ENCODE assay signal across 19 cellular contexts in genomic region chr13:114126789-114127472, GRCh38. TPM values are rescaled to one million over a fixed set of nuclear protein-coding genes. Genes with fewer than 3 reads are reported as not detected.
DNase-seq lines count a peak whose midpoint lies in the region; ATAC-seq, FAIRE-seq and TF ChIP-seq lines count a peak whose summit lies in the region.
"Had no signal": no experiment of that assay in that cellular context is flagged by ENCODE, and none has a peak within 500 bp of the region (broad histone marks: within the 10 kb centered on the region; RNA-seq: fewer than 3 reads in every experiment).

No MANE protein-coding gene starts in this region.

- peaks cover 2 to 13% of the 10 kb centered on the region in 2 experiments for H4K20me1 ChIP-seq in H1 (replicated peaks in 1 of 2; ENCODE audit: control insufficient read depth in 1 of 2, insufficient read depth in 2 of 2, low read length in 2 of 2)
- no peaks in the 10 kb centered on the region for H4K20me1 ChIP-seq in mammary epithelial cell (ENCODE audit: insufficient read depth, low read length)

- peaks cover 20% of the 10 kb centered on the region for H3K79me1 ChIP-seq in H1 (ENCODE audit: low read depth, low read length)

- H3K4me1 ChIP-seq in Panc1 (ENCODE audit: control insufficient read depth, insufficient read depth, low read length) (peaks cover 62% of the 10 kb centered on the region), H1 (replicated peaks in 1 of 4; ENCODE audit: control insufficient read depth in 3 of 4, insufficient read depth in 4 of 4, low read length in 3 of 4) (peaks cover 12 to 35% (median 28%) of the 10 kb centered on the region in 4 experiments), psoas muscle (peaks cover 72% of the 10 kb centered on the region), mammary epithelial cell (ENCODE audit: insufficient read depth, low read length) (peaks cover 15% of the 10 kb centered on the region)

- peaks cover 34% of the 10 kb centered on the region for H3K36me3 Mint-ChIP-seq in activated T-cell treated with anti-CD3 and anti-CD28 coated beads, Interleukin-2, amount 50 U/mL, for 24 hours (ENCODE audit: low read depth)

- peak overlapping the region; percentile 97; the same call in 1 of the 2 replicates for H2BK12ac ChIP-seq in H1 (ENCODE audit: low read depth, low read length)

- no peaks in the 10 kb centered on the region for H3K27me3 Mint-ChIP-seq in activated T-cell treated with anti-CD3 and anti-CD28 coated beads, Interleukin-2, amount 50 U/mL, for 24 hours

- TF ChIP-seq EP300 in H1 (IDR thresholded peaks at IDR 0.05; ENCODE audit: borderline replicate concordance in 1 of 2, low read depth in 2 of 2, low read length in 2 of 2): no peak

- no peak overlapping the region for H2BK120ac ChIP-seq in H1 (replicated peaks; ENCODE audit: low read depth, low read length)

- dilution Hi-C loops in mammary epithelial cell (cut with HindIII; ENCODE audit: low sequenced_read_pairs): no loop called here

- H3K79me2 ChIP-seq in H1 (ENCODE audit: control insufficient read depth in 1 of 2, insufficient read depth in 2 of 2, low read length in 2 of 2): peaks cover 0 to 61% of the 10 kb centered on the region in 2 experiments; a peak in 3 of 4 replicates
- H3K79me2 ChIP-seq in mammary epithelial cell (ENCODE audit: insufficient read depth, low read length): peaks cover 47% of the 10 kb centered on the region

- H3K27me3 ChIP-seq in Panc1 (ENCODE audit: control insufficient read depth, insufficient read depth, low read length) (no peaks in the 10 kb centered on the region), H1 (replicated peaks in 1 of 4; ENCODE audit: control insufficient read depth in 3 of 4, extremely low read depth in 1 of 4, insufficient read depth in 3 of 4, low read length in 3 of 4) (peaks cover 0 to 13% (median 10%) of the 10 kb centered on the region in 4 experiments; a peak in 5 of 7 replicates), psoas muscle (ENCODE audit: insufficient read depth in 3 of 3, low read length in 2 of 3) (no peaks in the 10 kb centered on the region), mammary epithelial cell (ENCODE audit: insufficient read depth, low read length) (no peaks in the 10 kb centered on the region)
- H3K27me3 ChIP-seq: SJSA1, vagina had no signal

- peak overlapping the region; percentile 95 for H3K27ac ChIP-seq in Panc1 (ENCODE audit: low read length)
- H3K27ac ChIP-seq in H1 (ENCODE audit: low read depth, low read length): no peak overlapping the region
- peak overlapping the region; percentile 92 for H3K27ac ChIP-seq in psoas muscle
- H3K27ac ChIP-seq in mammary epithelial cell (ENCODE audit: insufficient read depth, low read depth, low read length): no peak overlapping the region
- H3K27ac ChIP-seq: left lung, SJSA1, VCaP had no signal

- TF ChIP-seq RAD21 in H1 (IDR thresholded peaks at IDR 0.05 in 1 of 2, conservative IDR thresholded peaks at IDR 0.05 in 1 of 2; ENCODE audit: low read depth in 2 of 2, low read length in 2 of 2): no peak

- 0 out of 2 replicates have a peak overlapping the region, but pooled peaks have one; percentile 48 for H2BK20ac ChIP-seq in H1 (ENCODE audit: low read length)

- H3K23ac ChIP-seq in H1 (ENCODE audit: insufficient read length): no peak overlapping the region

- CTCF ChIA-PET in Panc1 (lab: Charles Lee) (no interaction called here), H1 (lab: Charles Lee; ENCODE audit: partially characterized antibody) (interaction anchor here (0.8 to 1.5 kb wide), 5 partner anchors 18 to 223 kb away, joined by 3 to 5 read pairs (median 3); no protein-coding TSS in a partner anchor), mammary epithelial cell (lab: Charles Lee; ENCODE audit: low non-redundant PET) (no interaction called here)

- peak overlapping the region; percentile 93 for H3K27ac Mint-ChIP-seq in activated T-cell treated with anti-CD3 and anti-CD28 coated beads, Interleukin-2, amount 50 U/mL, for 24 hours

- no peaks in the 10 kb centered on the region for H3K9me3 ChIP-seq in Panc1 (ENCODE audit: control insufficient read depth, insufficient read depth, low read depth, low read length)
- H3K9me3 ChIP-seq in H1 (ENCODE audit: insufficient read depth in 2 of 2, low read depth in 1 of 2, low read length in 1 of 2): no peaks in the 10 kb centered on the region
- no peaks in the 10 kb centered on the region for H3K9me3 ChIP-seq in psoas muscle
- no peaks in the 10 kb centered on the region for H3K9me3 ChIP-seq in mammary epithelial cell (replicated peaks; ENCODE audit: insufficient read depth, low read length)
- H3K9me3 ChIP-seq: left lung, vagina had no signal

- H2BK5ac ChIP-seq in H1 (ENCODE audit: low read depth, low read length): peak overlapping the region; percentile 75

- no peak overlapping the region for H3K14ac ChIP-seq in H1 (ENCODE audit: insufficient read length)

- POLR2A ChIA-PET in Panc1 (lab: Charles Lee) (no interaction called here), H1 (lab: Charles Lee; ENCODE audit: partially characterized antibody) (interaction anchor here (1.0 kb wide), 1 partner anchor 13 kb away, joined by 3 read pairs; no protein-coding TSS in a partner anchor)

- no peak for FAIRE-seq in H1 (lab: Jason Lieb, UNC)
- FAIRE-seq: bronchial epithelial cell, GM12878 had no signal

- H3K9me3 Mint-ChIP-seq in activated T-cell treated with anti-CD3 and anti-CD28 coated beads, Interleukin-2, amount 50 U/mL, for 24 hours: peaks cover 5% of the 10 kb centered on the region

- no peaks in the 10 kb centered on the region for H3K36me3 ChIP-seq in Panc1 (ENCODE audit: control insufficient read depth, insufficient read depth, low read length)
- no peaks in the 10 kb centered on the region for H3K36me3 ChIP-seq in H1 (ENCODE audit: control insufficient read depth in 2 of 4, insufficient read depth in 4 of 4, low read length in 3 of 4)
- H3K36me3 ChIP-seq in psoas muscle (ENCODE audit: insufficient read depth in 1 of 2, low read depth in 1 of 2): no peaks in the 10 kb centered on the region
- H3K36me3 ChIP-seq in mammary epithelial cell (ENCODE audit: insufficient read depth, low read length): no peaks in the 10 kb centered on the region
- H3K36me3 ChIP-seq: left lung, vagina had no signal

- ATAC-seq in Panc1: no peak
- no peak for ATAC-seq in psoas muscle
- ATAC-seq in HG03378 (IDR thresholded peaks at IDR 0.05; ENCODE audit: unreplicated experiment): no peak
- ATAC-seq: GM12878, left lung had no signal

- H2BK15ac ChIP-seq in H1 (ENCODE audit: low read length): peak overlapping the region; percentile 46; the same call in 1 of the 2 replicates

- TF ChIP-seq POLR2A in H1 (IDR thresholded peaks at IDR 0.05; ENCODE audit: control extremely low read depth in 1 of 2, low read depth in 2 of 2, low read length in 2 of 2): no peak

- H3K56ac ChIP-seq in H1 (replicated peaks; ENCODE audit: insufficient read length, low read depth, low read length): no peak overlapping the region

- H3K4me3 Mint-ChIP-seq in activated T-cell treated with anti-CD3 and anti-CD28 coated beads, Interleukin-2, amount 50 U/mL, for 24 hours: peak overlapping the region; percentile 98

- H4K5ac ChIP-seq in H1 (ENCODE audit: insufficient read length, low read depth, low read length): no peak overlapping the region

- no peak overlapping the region for H4K91ac ChIP-seq in H1 (replicated peaks; ENCODE audit: insufficient read length, low read length)

- no peak for DNase-seq in activated T-cell treated with anti-CD3 and anti-CD28 coated beads, Interleukin-2, amount 50 U/mL, for 24 hours
- DNase-seq in activated T-cell treated with anti-CD3 and anti-CD28 coated beads for 4 hours (no peak), Panc1 (ENCODE audit: low read depth, low spot score) (no peak), H1 (ENCODE audit: low read depth in 1 of 2, low spot score in 2 of 2) (no peak), psoas muscle (peak in 1 of 2 donors; percentile 34), mammary epithelial cell (no peak), D341Med (ENCODE audit: low spot score) (no peak)
- DNase-seq: head of caudate nucleus, Kasumi-1, NCI-H2029 treated with DMSO at 0.1 percent for 48 hours had no signal

- 88% methylated on average over 21 of the region's 21 CpGs; no CpG with 5 or more reads in 1 of the 2 experiments for WGBS in H1 (ENCODE audit: extremely low coverage in 1 of 2, insufficient coverage in 1 of 2, insufficient read length in 1 of 2, insufficient replicate concordance in 2 of 2, low coverage in 1 of 2, low lambda C conversion rate in 2 of 2, missing lambda C conversion rate in 1 of 2), 2 experiments
- WGBS in psoas muscle, 3 donors: 80 to 83% (median 82%) methylated on average over 21 of the region's 21 CpGs
- WGBS in mammary epithelial cell (ENCODE audit: low coverage, missing lambda C conversion rate): 92% methylated on average over 20 of the region's 21 CpGs

- peaks cover 13% of the 10 kb centered on the region for H3K23me2 ChIP-seq in H1 (ENCODE audit: low read depth, low read length)

- in situ Hi-C loops in Panc1 (cut with HindIII; ENCODE audit: low pct_unique_long_range_greater_than_20kb, low sequenced_read_pairs) (no loop called here), mammary epithelial cell (cut with MboI; ENCODE audit: low sequenced_read_pairs in 2 of 2) (no loop called here)

- 0 out of 2 replicates have a peak overlapping the region, but pooled peaks have one; percentile 19 for H3K18ac ChIP-seq in H1 (ENCODE audit: extremely low read depth, low read length)

- no TSS peak for BruUV-seq in Panc1 (replicated peaks; lab: Mats Ljungman, UMichigan)
- BruUV-seq in mammary epithelial cell (replicated peaks; lab: Mats Ljungman, UMichigan): no TSS peak

- H3K4ac ChIP-seq in H1 (replicated peaks; ENCODE audit: insufficient read length, low read depth, low read length): peak overlapping the region; percentile 57

- no peak overlapping the region for H2AFZ ChIP-seq in H1 (ENCODE audit: low read length)
- no peak overlapping the region for H2AFZ ChIP-seq in mammary epithelial cell (ENCODE audit: low read depth, low read length)

- H3K4me2 ChIP-seq in H1 (ENCODE audit: insufficient read depth in 1 of 2, low read depth in 2 of 2, low read length in 2 of 2): no peak overlapping the region
- H3K4me2 ChIP-seq in mammary epithelial cell (ENCODE audit: insufficient read depth, low read depth, low read length): no peak overlapping the region

- H3K4me1 Mint-ChIP-seq in activated T-cell treated with anti-CD3 and anti-CD28 coated beads, Interleukin-2, amount 50 U/mL, for 24 hours (ENCODE audit: low read depth): peaks cover 90% of the 10 kb centered on the region

- TF ChIP-seq CTCF in Panc1 (IDR thresholded peaks at IDR 0.05) (no peak), H1 (IDR thresholded peaks at IDR 0.05; ENCODE audit: control extremely low read depth in 1 of 3, insufficient read depth in 1 of 3, low read depth in 1 of 3, low read length in 3 of 3) (no peak), psoas muscle (IDR thresholded peaks at IDR 0.05) (no peak), mammary epithelial cell (conservative IDR thresholded peaks at IDR 0.05 in 1 of 2, IDR thresholded peaks at IDR 0.05 in 1 of 2; ENCODE audit: extremely low read depth in 1 of 2, insufficient read depth in 1 of 2, low read depth in 1 of 2, low read length in 2 of 2) (no peak)

- H4K8ac ChIP-seq in H1 (ENCODE audit: extremely low read depth, insufficient read depth, low read length): 0 out of 2 replicates have a peak overlapping the region, but pooled peaks have one; percentile 5

- H3K9ac ChIP-seq in H1 (replicated peaks in 1 of 4; ENCODE audit: extremely low read depth in 1 of 4, low read depth in 3 of 4, low read length in 3 of 4) (no peak overlapping the region), mammary epithelial cell (ENCODE audit: insufficient read depth, low read length) (no peak overlapping the region)

- H3K4me3 ChIP-seq in Panc1 (ENCODE audit: low read depth in 2 of 2, low read length in 2 of 2) (peak overlapping the region in 1 of 2 experiments; percentile 85; a peak in 2 of 4 replicates), H1 (ENCODE audit: extremely low read depth in 1 of 4, insufficient read depth in 2 of 4, low read depth in 3 of 4, low read length in 4 of 4) (no peak overlapping the region), psoas muscle (no peak overlapping the region), mammary epithelial cell (replicated peaks in 1 of 3; ENCODE audit: insufficient read depth in 1 of 3, low read depth in 2 of 3, low read length in 3 of 3) (no peak overlapping the region)
- H3K4me3 ChIP-seq: GM12878, left lung, SJSA1, vagina had no signal

- H2AK5ac ChIP-seq in H1 (ENCODE audit: low read depth, low read length): 0 out of 2 replicates have a peak overlapping the region, but pooled peaks have one; percentile 4

- intact Hi-C loops in Panc1 (cut with micrococcal nuclease; ENCODE audit: unreplicated experiment): loop anchor here (5.0 kb wide), 1 partner anchor 100 kb away; no protein-coding TSS in a partner anchor
- intact Hi-C loops in psoas muscle (cut with DNase I): no loop called here
- intact Hi-C loops in mammary epithelial cell (cut with micrococcal nuclease): no loop called here

RNA-seq across cellular contexts. Expression of gene RASA3, which starts 5.5 kb away (rescaled TPM):
- total RNA-seq in Panc1 (2021; ENCODE audit: unreplicated experiment): 33.7 TPM
- 38.4 TPM for polyA plus RNA-seq in Panc1 (2012; ENCODE audit: insufficient read length)
- total RNA-seq in H1 (2021; fragmentation: NEBNext Ultra II Directional; extraction: Animal tissue kit (Norgen Biotek cat#: 25700)): 21.9 TPM in 2 replicates
- 7.5 and 11.0 TPM in 2 replicates for polyA plus RNA-seq in H1 (2011; rRNA removed)
- polyA plus RNA-seq in H1 (2011; cell fraction: cytosol; rRNA removed): 12.9 TPM
- polyA plus RNA-seq in H1 (2011; cell fraction: nucleus; rRNA removed): 15.0 TPM
- 11.8 to 14.5 TPM (median 13.4 TPM) in 4 replicates for polyA plus RNA-seq in H1 (2012, experiment 1 of 2)
- 7.7 TPM for polyA plus RNA-seq in H1 (2012, experiment 2 of 2)
- 11.2 TPM for polyA plus RNA-seq in H1 (2013, experiment 1 of 2)
- 11.4 TPM for polyA plus RNA-seq in H1 (2013, experiment 2 of 2)
- polyA minus RNA-seq in H1 (2011; rRNA and poly(A)+ RNA removed): 10.6 and 10.8 TPM in 2 replicates
- polyA minus RNA-seq in H1 (2011; cell fraction: cytosol; rRNA and poly(A)+ RNA removed): 11.4 TPM
- 6.9 TPM for polyA minus RNA-seq in H1 (2011; cell fraction: nucleus; rRNA and poly(A)+ RNA removed)
- 10 to 100 TPM in 3 of 4 donors, 1 to 10 TPM in 1; 9.2 to 20.2 (median 14.5) TPM for total RNA-seq in psoas muscle
- polyA plus RNA-seq in psoas muscle: 10 to 100 TPM in 1 of 3 donors, 1 to 10 TPM in 2; 4.8 to 24.4 (median 5.2) TPM
- 1 to 10 TPM; 5.2 to 8.4 TPM for total RNA-seq in mammary epithelial cell
- polyA plus RNA-seq in mammary epithelial cell: 4.0 TPM
- 2.5 TPM for polyA minus RNA-seq in mammary epithelial cell

RNA-seq across cellular contexts. Expression of gene CFAP97D2, which starts 52.1 kb away (rescaled TPM):
- total RNA-seq in Panc1 (2021; ENCODE audit: unreplicated experiment) (not detected), psoas muscle (not detected), mammary epithelial cell (not detected)
- not detected for polyA plus RNA-seq in Panc1 (2012; ENCODE audit: insufficient read length)
- total RNA-seq in H1 (2021; fragmentation: NEBNext Ultra II Directional; extraction: Animal tissue kit (Norgen Biotek cat#: 25700)): not detected in 2 replicates
- polyA plus RNA-seq in H1 (2011; rRNA removed) (not detected in 2 replicates), psoas muscle (under 1 TPM in 1 of 3 donors, not detected in 2; 0.09 TPM), mammary epithelial cell (not detected)
- not detected for polyA plus RNA-seq in H1 (2011; cell fraction: cytosol; rRNA removed)
- polyA plus RNA-seq in H1 (2011; cell fraction: nucleus; rRNA removed): not detected
- polyA plus RNA-seq in H1 (2012, experiment 1 of 2): not detected in 4 replicates
- polyA plus RNA-seq in H1 (2012, experiment 2 of 2): not detected
- polyA plus RNA-seq in H1 (2013, experiment 1 of 2): not detected
- polyA plus RNA-seq in H1 (2013, experiment 2 of 2): not detected
- polyA minus RNA-seq in H1 (2011; rRNA and poly(A)+ RNA removed): not detected in 2 replicates
- not detected for polyA minus RNA-seq in H1 (2011; cell fraction: cytosol; rRNA and poly(A)+ RNA removed)
- polyA minus RNA-seq in H1 (2011; cell fraction: nucleus; rRNA and poly(A)+ RNA removed): not detected
- polyA minus RNA-seq in mammary epithelial cell: not detected
- total RNA-seq: bronchial epithelial cell, Daoy, GM12878, omental fat pad, vagina had no signal
- polyA plus RNA-seq: GM12878 had no signal

Comparison
In these comparisons a context has a peak if more than half of its experiments do, and no peak if none do; other contexts are left out.
1. H3K27ac ChIP-seq: peak in Panc1 (single experiment) and psoas muscle (single experiment); none in H1 (single experiment) and mammary epithelial cell (single experiment).